In the genomic region with DNA sequence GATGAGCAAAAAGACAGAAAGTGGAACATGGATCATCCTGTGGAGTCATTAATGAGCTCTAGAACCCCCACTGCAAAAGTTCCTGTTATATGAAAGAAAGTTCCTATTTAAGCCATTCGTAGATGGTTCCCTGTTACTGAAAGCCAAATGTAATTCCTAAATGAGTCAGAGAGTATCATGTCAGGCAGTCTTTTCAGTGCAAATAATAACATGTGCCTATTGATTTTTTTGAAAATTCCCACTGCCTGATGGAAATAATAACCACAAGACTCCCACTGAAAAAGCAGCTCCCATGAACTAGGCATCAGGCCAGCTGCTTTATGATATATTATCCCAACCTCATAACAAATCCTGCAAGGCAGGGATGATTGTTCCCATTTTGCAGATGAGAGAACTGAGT, we compare ENCODE assay signal across 30 cellular contexts.
"Had no signal": no experiment of that assay in that cellular context is flagged by ENCODE, and none has a peak within 500 bp of the region (broad histone marks: within the 10 kb centered on the region; RNA-seq: fewer than 3 reads in every experiment).

No MANE protein-coding gene starts in this region.

- H3K4me3 ChIP-seq: neural progenitor cell, ovary, psoas muscle, skin epidermis, smooth muscle cell, spleen, suprapubic skin, testis, tibial artery, transverse colon, upper lobe of right lung, uterus had no signal

- ATAC-seq: natural killer cell; psoas muscle; right cardiac atrium; sciatic nerve; stimulated activated memory B cell treated with anti-CD40 and anti-IgM and Interleukin-4, amounts not matched to agents 10 μg/mL and 1 μg/mL and 100 μg/mL, for 72 hours; stimulated activated naive CD8-positive, alpha-beta T cell treated with anti-CD3 and anti-CD28 coated beads, Interleukin-15, amount 100 ng/mL, for 72 hours; stimulated activated naive CD8-positive, alpha-beta T cell treated with anti-CD3 and anti-CD28 coated beads, Interleukin-15, Interleukin-2, amounts not matched to agents 100 U/mL and 50 U/mL, for 24 hours; upper lobe of right lung had no signal

- H3K4me3 Mint-ChIP-seq: natural killer cell; nephron; neural progenitor cell; stimulated activated memory B cell treated with anti-CD40 and anti-IgM and Interleukin-4, amounts not matched to agents 10 μg/mL and 1 μg/mL and 100 μg/mL, for 72 hours; stimulated activated naive CD8-positive, alpha-beta T cell treated with anti-CD3 and anti-CD28 coated beads, Interleukin-15, amount 100 ng/mL, for 72 hours; type B pancreatic cell had no signal

- H3K36me3 ChIP-seq: neural progenitor cell, ovary, suprapubic skin, transverse colon, upper lobe of right lung, uterus had no signal

- H3K27me3 ChIP-seq: neural progenitor cell, ovary, spleen, suprapubic skin, testis, tibial artery, transverse colon, upper lobe of right lung, uterus had no signal

- H3K4me1 ChIP-seq: parathyroid adenoma, psoas muscle, spleen, suprapubic skin, testis, tibial artery, transverse colon, upper lobe of right lung, uterus had no signal

- H3K4me1 Mint-ChIP-seq: natural killer cell; stimulated activated memory B cell treated with anti-CD40 and anti-IgM and Interleukin-4, amounts not matched to agents 10 μg/mL and 1 μg/mL and 100 μg/mL, for 72 hours; stimulated activated naive CD8-positive, alpha-beta T cell treated with anti-CD3 and anti-CD28 coated beads, Interleukin-15, amount 100 ng/mL, for 72 hours had no signal

- H3K27ac Mint-ChIP-seq: natural killer cell; nephron; neural progenitor cell; progenitor cell of endocrine pancreas; stimulated activated memory B cell treated with anti-CD40 and anti-IgM and Interleukin-4, amounts not matched to agents 10 μg/mL and 1 μg/mL and 100 μg/mL, for 72 hours; stimulated activated naive CD8-positive, alpha-beta T cell treated with anti-CD3 and anti-CD28 coated beads, Interleukin-15, amount 100 ng/mL, for 72 hours; type B pancreatic cell had no signal

- H3K27me3 Mint-ChIP-seq: stimulated activated memory B cell treated with anti-CD40 and anti-IgM and Interleukin-4, amounts not matched to agents 10 μg/mL and 1 μg/mL and 100 μg/mL, for 72 hours; stimulated activated naive CD8-positive, alpha-beta T cell treated with anti-CD3 and anti-CD28 coated beads, Interleukin-15, amount 100 ng/mL, for 72 hours had no signal

- H3K27ac ChIP-seq: neural progenitor cell, ovary, parathyroid adenoma, psoas muscle, skin epidermis, spleen, suprapubic skin, testis, tibial artery, transverse colon, upper lobe of right lung, uterus had no signal

- H3K79me2 ChIP-seq: parathyroid adenoma had no signal

- DNase-seq: natural killer cell; occipital lobe; ovary; posterior cingulate gyrus; psoas muscle; right cardiac atrium; spleen; stimulated activated CD4-positive, alpha-beta T cell treated with anti-CD3 and anti-CD28 coated beads, Interleukin-12 subunit alpha, Interleukin-12 subunit beta, amount 100 ng/mL, for 4 hours; stimulated activated CD4-positive, alpha-beta T cell treated with anti-CD3 and anti-CD28 coated beads, Interleukin-1b, Interleukin-23, amount 100 ng/mL, for 48 hours; stimulated activated CD4-positive, alpha-beta T cell treated with anti-CD3 and anti-CD28 coated beads, Interleukin-4, amount 100 ng/mL, for 1 hour; stimulated activated CD4-positive, alpha-beta T cell treated with anti-CD3 and anti-CD28 coated beads, Interleukin-4, amount 100 ng/mL, for 4 hours; stimulated activated naive CD4-positive, alpha-beta T cell; stimulated activated naive CD8-positive, alpha-beta T cell treated with anti-CD3 and anti-CD28 coated beads, Interleukin-15, amount 100 ng/mL, for 72 hours; stimulated activated naive CD8-positive, alpha-beta T cell treated with anti-CD3 and anti-CD28 coated beads, Interleukin-15, Interleukin-2, amounts not matched to agents 100 U/mL and 50 U/mL, for 24 hours; substantia nigra; testis; tibial artery; transverse colon; upper lobe of right lung; uterus had no signal

- H3K9ac ChIP-seq: neural progenitor cell, parathyroid adenoma had no signal

- H3K4me2 ChIP-seq: neural progenitor cell, smooth muscle cell had no signal

- H3K9me3 ChIP-seq: ovary, psoas muscle, spleen, suprapubic skin, testis, tibial artery, transverse colon, upper lobe of right lung, uterus had no signal

- H3K9me3 Mint-ChIP-seq: natural killer cell; nephron; neural progenitor cell; stimulated activated naive CD8-positive, alpha-beta T cell treated with anti-CD3 and anti-CD28 coated beads, Interleukin-15, amount 100 ng/mL, for 72 hours; type B pancreatic cell had no signal

- H2AFZ ChIP-seq: neural progenitor cell, parathyroid adenoma had no signal

- H3K36me3 Mint-ChIP-seq: natural killer cell, neural progenitor cell, type B pancreatic cell had no signal
